ENCODE assay signal across 8 cellular contexts in genomic region chr13:73870970-73871935, GRCh38.
DNase-seq lines count a peak whose midpoint lies in the region; ATAC-seq lines count a peak whose summit lies in the region.

No MANE protein-coding gene starts in this region.

- peak overlapping the region; percentile 32 to 50 for H3K27ac Mint-ChIP-seq in effector memory CD8-positive, alpha-beta T cell
- peak overlapping the region; percentile 50 to 90 (median 78) for H3K27ac Mint-ChIP-seq in naive thymus-derived CD8-positive, alpha-beta T cell

- H3K36me3 Mint-ChIP-seq in effector memory CD8-positive, alpha-beta T cell (ENCODE audit: insufficient read depth), result peaks cover 9% of the 10 kb centered on the region
- H3K36me3 Mint-ChIP-seq in naive thymus-derived CD8-positive, alpha-beta T cell, result no peaks in the 10 kb centered on the region

- ATAC-seq in effector memory CD8-positive, alpha-beta T cell (replicated peaks), result peak; percentile 39
- peak; percentile 67 for ATAC-seq in naive thymus-derived CD8-positive, alpha-beta T cell
- no peak for ATAC-seq in GM18517 (IDR thresholded peaks at IDR 0.05; ENCODE audit: unreplicated experiment)

- DNase-seq in ELF-1 (ENCODE audit: low read depth, low spot score), result peak; percentile 26
- DNase-seq in MG63, result peak; percentile 18
- no peak for DNase-seq in effector memory CD8-positive, alpha-beta T cell
- peak in 3 of 10 donors; percentile 6 to 33 (median 26) for DNase-seq in naive thymus-derived CD8-positive, alpha-beta T cell
- DNase-seq in NCI-H510A treated with DMSO at 0.1 percent for 48 hours (lab: John Stamatoyannopoulos, UW), result no peak
- DNase-seq in NCI-H2227 treated with DMSO at 0.1 percent for 48 hours (lab: John Stamatoyannopoulos, UW), result no peak
- DNase-seq in NOMO-1 (lab: John Stamatoyannopoulos, UW; ENCODE audit: unreplicated experiment in 2 of 2), result no peak

- POLR2A ChIA-PET in naive thymus-derived CD8-positive, alpha-beta T cell (lab: Charles Lee), result no interaction called here

- H3K9me3 Mint-ChIP-seq in effector memory CD8-positive, alpha-beta T cell, result no peaks in the 10 kb centered on the region
- H3K9me3 Mint-ChIP-seq in naive thymus-derived CD8-positive, alpha-beta T cell, result no peaks in the 10 kb centered on the region

- H3K9me3 ChIP-seq in MG63, result no peaks in the 10 kb centered on the region

- no peaks in the 10 kb centered on the region for H3K36me3 ChIP-seq in MG63

- H3K4me3 ChIP-seq in MG63, result no peak overlapping the region

- H3K4me3 Mint-ChIP-seq in effector memory CD8-positive, alpha-beta T cell, result no peak overlapping the region
- peak overlapping the region in 2 of 10 donors; percentile 2 to 8 for H3K4me3 Mint-ChIP-seq in naive thymus-derived CD8-positive, alpha-beta T cell

- H3K27me3 ChIP-seq in MG63, result no peaks in the 10 kb centered on the region

- no peaks in the 10 kb centered on the region for H3K27me3 Mint-ChIP-seq in effector memory CD8-positive, alpha-beta T cell
- H3K27me3 Mint-ChIP-seq in naive thymus-derived CD8-positive, alpha-beta T cell, result no peaks in the 10 kb centered on the region

- peaks cover 28 to 65% of the 10 kb centered on the region in 2 donors for H3K4me1 Mint-ChIP-seq in effector memory CD8-positive, alpha-beta T cell (ENCODE audit: low read depth in 2 of 2)
- H3K4me1 Mint-ChIP-seq in naive thymus-derived CD8-positive, alpha-beta T cell, result peaks cover 19 to 55% (median 45%) of the 10 kb centered on the region in 4 donors

Comparison
In these comparisons a context has a peak if more than half of its experiments do, and no peak if none do; other contexts are left out.
1. DNase-seq: peak in ELF-1 (single experiment) and MG63 (single experiment); none in effector memory CD8-positive, alpha-beta T cell (0 of 3), NCI-H510A treated with DMSO at 0.1 percent for 48 hours (single experiment), NCI-H2227 treated with DMSO at 0.1 percent for 48 hours (single experiment) and NOMO-1 (0 of 2).